ENCODE assay signal across 1 cellular context in genomic region chr12:272942-273906, GRCh38.
TF ChIP-seq lines count a peak whose summit lies in the region.

No MANE protein-coding gene starts in this region.

TF ChIP-seq in GM12878, 131 proteins besides CTCF, POLR2A, EP300 and RAD21:
- TF ChIP-seq NR2C1 (IDR thresholded peaks at IDR 0.05) (no peak), NBN (IDR thresholded peaks at IDR 0.05) (no peak), RELB (IDR thresholded peaks at IDR 0.05; ENCODE audit: low read depth) (no peak), JUNB (IDR thresholded peaks at IDR 0.05) (peak; percentile 18; the same call in 1 of the 2 replicates), CBX5 (IDR thresholded peaks at IDR 0.05; ENCODE audit: low read depth) (no peak), ZNF217 (IDR thresholded peaks at IDR 0.05) (no peak), E2F8 (IDR thresholded peaks at IDR 0.05; ENCODE audit: low read depth, partially characterized antibody) (no peak), MAX (IDR thresholded peaks at IDR 0.05; ENCODE audit: low read depth, low read length) (no peak), ZBTB40 (IDR thresholded peaks at IDR 0.05; ENCODE audit: borderline replicate concordance) (no peak), RUNX3 (IDR thresholded peaks at IDR 0.05; ENCODE audit: low read length) (peak; percentile 27; the same call in 1 of the 2 replicates), PKNOX1 (IDR thresholded peaks at IDR 0.05) (no peak), CREM (IDR thresholded peaks at IDR 0.05; ENCODE audit: low read depth) (no peak), HSF1 (IDR thresholded peaks at IDR 0.05; ENCODE audit: low read depth, low read length) (no peak)
